ENCODE assay signal across 10 cellular contexts in genomic region chr6:11921017-11921438, GRCh38.
DNase-seq lines count a peak whose midpoint lies in the region; ATAC-seq, FAIRE-seq and TF ChIP-seq lines count a peak whose summit lies in the region.
"Had no signal": no experiment of that assay in that cellular context is flagged by ENCODE, and none has a peak within 500 bp of the region (broad histone marks: within the 10 kb centered on the region; RNA-seq: fewer than 3 reads in every experiment).

No MANE protein-coding gene starts in this region.

- peak; percentile 96 for FAIRE-seq in H54 (lab: Jason Lieb, UNC)

- H3K36me3 ChIP-seq in ascending aorta: no peaks in the 10 kb centered on the region
- no peaks in the 10 kb centered on the region for H3K36me3 ChIP-seq in skeletal muscle tissue (ENCODE audit: control insufficient read depth in 3 of 3, insufficient read depth in 3 of 3, low read length in 3 of 3)

- intact Hi-C loops in ascending aorta (cut with DNase I): no loop called here

- ATAC-seq in GM19395 (IDR thresholded peaks at IDR 0.05; ENCODE audit: unreplicated experiment): no peak

- DNase-seq in H54 (ENCODE audit: insufficient read length, low spot score): peak; percentile 90
- DNase-seq in ascending aorta (ENCODE audit: low spot score in 2 of 2): peak; percentile 37 to 84
- DNase-seq in hepatic stellate cell (ENCODE audit: low spot score): peak; percentile 92
- no peak for DNase-seq in NCI-H187 (lab: John Stamatoyannopoulos, UW)
- DNase-seq in NCI-H345 (lab: John Stamatoyannopoulos, UW): no peak
- no peak for DNase-seq in HuH-7.5 (ENCODE audit: low spot score)
- DNase-seq: KBM-7 had no signal

- peaks cover 0 to 14% of the 10 kb centered on the region in 2 donors for H3K4me1 ChIP-seq in ascending aorta
- H3K4me1 ChIP-seq in skeletal muscle tissue (ENCODE audit: control insufficient read depth in 3 of 3, insufficient read depth in 3 of 3, low read length in 3 of 3): peaks cover 0 to 11% (median 0%) of the 10 kb centered on the region in 3 donors

- H3K27ac ChIP-seq in ascending aorta (peak overlapping the region; percentile 65), skeletal muscle tissue (ENCODE audit: low read depth, low read length) (peak overlapping the region; percentile 33)
- H3K27ac ChIP-seq: VCaP had no signal

- H3K4me3 ChIP-seq in ascending aorta (no peak overlapping the region), skeletal muscle tissue (ENCODE audit: low read length in 3 of 3) (no peak overlapping the region)

- H3K27me3 ChIP-seq in ascending aorta (no peaks in the 10 kb centered on the region), skeletal muscle tissue (ENCODE audit: control insufficient read depth in 3 of 3, insufficient read depth in 3 of 3, low read length in 3 of 3) (peaks cover 0 to 3% (median 0%) of the 10 kb centered on the region in 3 donors)

- TF ChIP-seq POLR2A in H54 (IDR thresholded peaks at IDR 0.05; ENCODE audit: low read depth, low read length): no peak

- H3K9ac ChIP-seq in skeletal muscle tissue (ENCODE audit: low read depth in 1 of 3, low read length in 3 of 3): no peak overlapping the region

- H3K9me3 ChIP-seq in ascending aorta: no peaks in the 10 kb centered on the region
- H3K9me3 ChIP-seq in skeletal muscle tissue (ENCODE audit: control insufficient read depth in 3 of 3, low read length in 3 of 3): no peaks in the 10 kb centered on the region

- TF ChIP-seq CTCF in ascending aorta (IDR thresholded peaks at IDR 0.05): no peak

Comparison
In these comparisons a context has a peak if more than half of its experiments do, and no peak if none do; other contexts are left out.
1. DNase-seq: peak in H54 (single experiment), ascending aorta (2 of 2) and hepatic stellate cell (single experiment); none in NCI-H187 (0 of 2), NCI-H345 (single experiment) and HuH-7.5 (single experiment).